In the genomic region with DNA sequence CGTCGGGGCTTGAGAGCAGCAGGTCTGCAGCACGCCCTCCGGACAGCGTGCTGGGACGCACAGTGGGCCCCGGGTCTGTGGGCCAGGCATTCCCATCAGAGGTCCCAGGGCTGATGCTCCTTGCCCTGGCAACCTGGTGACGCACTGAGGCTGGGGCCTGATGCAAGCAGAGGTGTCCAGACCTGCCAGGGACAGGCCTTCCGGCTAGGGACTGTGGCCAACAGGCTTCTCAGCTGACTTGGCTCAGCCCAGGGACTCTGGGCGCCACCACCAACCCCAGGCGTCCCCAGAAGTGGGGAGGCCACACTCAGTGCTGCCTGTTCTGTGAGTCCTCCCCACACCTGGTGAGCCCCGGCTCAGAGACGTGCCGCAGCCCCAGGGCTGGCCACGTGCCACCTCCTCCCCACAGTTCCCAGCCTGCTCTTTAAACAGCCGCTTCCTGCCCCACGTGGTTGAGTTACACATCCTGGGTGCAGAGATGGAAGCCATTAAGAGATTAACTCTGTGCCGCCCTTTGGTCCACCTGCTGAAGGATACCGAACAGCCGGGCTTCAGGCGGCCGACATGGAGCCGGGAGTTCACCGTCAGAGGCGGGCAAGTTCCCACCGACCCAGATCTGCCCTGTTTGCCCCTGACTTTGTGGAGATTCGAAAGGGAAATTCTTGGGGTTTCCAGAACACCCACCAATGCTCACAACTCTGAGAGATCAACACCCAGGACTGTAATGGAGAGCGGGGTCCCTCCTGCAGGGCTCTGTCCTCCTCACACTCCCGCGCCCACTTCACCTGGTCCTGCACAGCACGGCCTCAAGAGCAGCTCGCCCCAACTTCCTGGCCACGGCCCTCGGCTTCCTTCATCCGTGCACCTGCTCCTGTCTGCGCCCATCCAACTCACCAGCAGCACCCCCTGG, we compare ENCODE assay signal across 9 cellular contexts. TPM values are rescaled to one million over a fixed set of nuclear protein-coding genes. Genes with fewer than 3 reads are reported as not detected.
DNase-seq lines count a peak whose midpoint lies in the region; ATAC-seq lines count a peak whose summit lies in the region.
"Had no signal": no experiment of that assay in that cellular context is flagged by ENCODE, and none has a peak within 500 bp of the region (broad histone marks: within the 10 kb centered on the region; RNA-seq: fewer than 3 reads in every experiment).

No MANE protein-coding gene starts in this region.

- DNase-seq in NCI-H2029 (lab: John Stamatoyannopoulos, UW) (peak; percentile 87), hepatic stellate cell (ENCODE audit: low spot score) (peak; percentile 11), DMS79 (lab: John Stamatoyannopoulos, UW) (no peak), glomerular visceral epithelial cell (ENCODE audit: extremely low spot score) (no peak), NCI-H2171 (lab: John Stamatoyannopoulos, UW) (no peak), MG63 (no peak)
- DNase-seq in activated T-cell treated with anti-CD3 and anti-CD28 coated beads, Interleukin-2, amount 50 U/mL, for 4 hours = peak; percentile 34

- H3K9me3 ChIP-seq in MG63 = no peaks in the 10 kb centered on the region

- H3K27ac Mint-ChIP-seq in stimulated activated naive CD8-positive, alpha-beta T cell treated with anti-CD3 and anti-CD28 coated beads, Interleukin-15, Interleukin-2, amounts not matched to agents 100 ng/mL and 50 ng/mL, for 24 hours = peak overlapping the region; percentile 67

- no peaks in the 10 kb centered on the region for H3K27me3 ChIP-seq in MG63

- H3K4me3 ChIP-seq in MG63 = no peak overlapping the region

- no peaks in the 10 kb centered on the region for H3K9me3 Mint-ChIP-seq in activated T-cell treated with anti-CD3 and anti-CD28 coated beads, Interleukin-2, amount 50 U/mL, for 4 hours
- H3K9me3 Mint-ChIP-seq in stimulated activated naive CD8-positive, alpha-beta T cell treated with anti-CD3 and anti-CD28 coated beads, Interleukin-15, Interleukin-2, amounts not matched to agents 100 ng/mL and 50 ng/mL, for 24 hours = peaks cover 6% of the 10 kb centered on the region

- peaks cover 2% of the 10 kb centered on the region for H3K36me3 Mint-ChIP-seq in activated T-cell treated with anti-CD3 and anti-CD28 coated beads, Interleukin-2, amount 50 U/mL, for 4 hours (ENCODE audit: insufficient read depth)
- no peaks in the 10 kb centered on the region for H3K36me3 Mint-ChIP-seq in stimulated activated naive CD8-positive, alpha-beta T cell treated with anti-CD3 and anti-CD28 coated beads, Interleukin-15, Interleukin-2, amounts not matched to agents 100 ng/mL and 50 ng/mL, for 24 hours (ENCODE audit: low read depth)

- no peak overlapping the region for H3K4me3 Mint-ChIP-seq in activated T-cell treated with anti-CD3 and anti-CD28 coated beads, Interleukin-2, amount 50 U/mL, for 4 hours
- H3K4me3 Mint-ChIP-seq in stimulated activated naive CD8-positive, alpha-beta T cell treated with anti-CD3 and anti-CD28 coated beads, Interleukin-15, Interleukin-2, amounts not matched to agents 100 ng/mL and 50 ng/mL, for 24 hours = no peak overlapping the region

- ATAC-seq in activated T-cell treated with anti-CD3 and anti-CD28 coated beads, Interleukin-2, amount 50 U/mL, for 4 hours = peak; percentile 54 to 63

- no peaks in the 10 kb centered on the region for H3K36me3 ChIP-seq in MG63

- H3K27me3 Mint-ChIP-seq in activated T-cell treated with anti-CD3 and anti-CD28 coated beads, Interleukin-2, amount 50 U/mL, for 4 hours (ENCODE audit: low read depth) = no peaks in the 10 kb centered on the region
- no peaks in the 10 kb centered on the region for H3K27me3 Mint-ChIP-seq in stimulated activated naive CD8-positive, alpha-beta T cell treated with anti-CD3 and anti-CD28 coated beads, Interleukin-15, Interleukin-2, amounts not matched to agents 100 ng/mL and 50 ng/mL, for 24 hours

- peaks cover 25% of the 10 kb centered on the region for H3K4me1 Mint-ChIP-seq in activated T-cell treated with anti-CD3 and anti-CD28 coated beads, Interleukin-2, amount 50 U/mL, for 4 hours (ENCODE audit: low read depth)
- peaks cover 20% of the 10 kb centered on the region for H3K4me1 Mint-ChIP-seq in stimulated activated naive CD8-positive, alpha-beta T cell treated with anti-CD3 and anti-CD28 coated beads, Interleukin-15, Interleukin-2, amounts not matched to agents 100 ng/mL and 50 ng/mL, for 24 hours (ENCODE audit: low read depth)

RNA-seq across cellular contexts. Expression of a gene that starts 37.6 kb away (rescaled TPM):
- under 1 TPM in 2 of 3 donors, not detected in 1; 0.13 to 0.27 TPM for total RNA-seq in activated T-cell treated with anti-CD3 and anti-CD28 coated beads, Interleukin-2, amount 50 U/mL, for 4 hours
- total RNA-seq in MG63 (2014; rRNA removed; shearing (Covaris generic); ENCODE audit: low replicate concordance) = not detected in 2 replicates
- total RNA-seq: astrocyte had no signal

RNA-seq across cellular contexts. Expression of a gene that starts 52.0 kb away (rescaled TPM):
- 1 to 10 TPM; 4.3 to 7.4 (median 5.6) TPM for total RNA-seq in activated T-cell treated with anti-CD3 and anti-CD28 coated beads, Interleukin-2, amount 50 U/mL, for 4 hours
- total RNA-seq in MG63 (2014; rRNA removed; shearing (Covaris generic); ENCODE audit: low replicate concordance) = 3.3 and 3.4 TPM in 2 replicates

Comparison
In these comparisons a context has a peak if more than half of its experiments do, and no peak if none do; other contexts are left out.
1. DNase-seq: peak in NCI-H2029 (single experiment), activated T-cell treated with anti-CD3 and anti-CD28 coated beads, Interleukin-2, amount 50 U/mL, for 4 hours (single experiment) and hepatic stellate cell (single experiment); none in DMS79 (single experiment), glomerular visceral epithelial cell (single experiment), NCI-H2171 (single experiment) and MG63 (single experiment).